ENCODE assay signal across 1 cellular context in the genomic region with DNA sequence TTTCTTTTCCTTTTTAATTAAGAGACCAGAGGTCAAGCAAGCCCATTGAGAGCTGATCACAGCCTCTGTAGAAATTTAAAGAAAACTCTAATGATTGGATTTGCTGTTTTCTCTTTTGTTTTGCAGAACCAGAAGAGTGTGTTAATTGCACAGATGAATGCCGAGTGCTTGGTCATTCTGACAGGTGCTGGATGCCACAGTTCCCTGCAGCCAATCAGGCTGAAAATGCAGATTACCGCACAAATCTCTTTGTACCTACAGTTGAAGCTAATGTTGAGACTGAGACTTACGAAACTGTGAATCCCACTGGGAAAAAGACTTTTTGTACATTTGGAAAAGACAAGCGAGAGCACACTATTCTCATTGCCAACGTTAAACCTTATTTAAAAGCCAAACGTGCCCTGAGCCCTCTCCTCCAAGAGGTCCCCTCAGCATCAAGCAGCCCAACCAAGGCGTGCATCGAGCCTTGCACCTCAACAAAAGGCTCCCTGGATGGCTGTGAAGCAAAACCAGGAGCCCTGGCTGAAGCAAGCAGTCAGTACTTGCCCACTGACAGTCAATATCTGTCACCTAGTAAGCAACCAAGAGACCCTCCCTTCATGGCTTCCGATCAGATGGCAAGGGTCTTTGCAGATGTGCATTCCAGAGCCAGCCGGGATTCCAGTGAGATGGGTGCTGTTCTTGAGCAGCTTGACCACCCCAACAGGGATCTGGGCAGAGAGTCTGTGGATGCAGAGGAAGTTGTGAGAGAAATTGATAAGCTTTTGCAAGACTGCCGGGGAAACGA.
TF ChIP-seq lines count a peak whose summit lies in the region.

No MANE protein-coding gene starts in this region.

TF ChIP-seq in H1, 55 proteins besides CTCF, POLR2A, EP300 and RAD21:
- TF ChIP-seq, protein P1, sequence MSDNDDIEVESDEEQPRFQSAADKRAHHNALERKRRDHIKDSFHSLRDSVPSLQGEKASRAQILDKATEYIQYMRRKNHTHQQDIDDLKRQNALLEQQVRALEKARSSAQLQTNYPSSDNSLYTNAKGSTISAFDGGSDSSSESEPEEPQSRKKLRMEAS (IDR thresholded peaks at IDR 0.05), result no peak
- TF ChIP-seq CBX5 (IDR thresholded peaks at IDR 0.05; ENCODE audit: low read depth, low read length) (no peak), E2F6 (IDR thresholded peaks at IDR 0.05) (no peak), SIX5 (IDR thresholded peaks at IDR 0.05; ENCODE audit: low read depth, low read length) (no peak), CBX8 (IDR thresholded peaks at IDR 0.05; ENCODE audit: borderline replicate concordance, low read depth, low read length) (no peak), SP1 (IDR thresholded peaks at IDR 0.05; ENCODE audit: low read depth, low read length) (no peak), KDM1A (IDR thresholded peaks at IDR 0.05; ENCODE audit: borderline replicate concordance, low read length) (no peak), YY1 (IDR thresholded peaks at IDR 0.05; ENCODE audit: low read depth, low read length) (no peak), NRF1 (IDR thresholded peaks at IDR 0.05; ENCODE audit: low read depth, low read length) (no peak), TCF12 (IDR thresholded peaks at IDR 0.05; ENCODE audit: low read depth, low read length) (no peak), SP4 (IDR thresholded peaks at IDR 0.05; ENCODE audit: low read length) (no peak), ZNF274 (IDR thresholded peaks at IDR 0.05; ENCODE audit: borderline replicate concordance, extremely low read depth, low read length) (no peak), SAP30 (IDR thresholded peaks at IDR 0.05; ENCODE audit: insufficient read depth, insufficient replicate concordance, low read length) (no peak), POLR2AphosphoS5 (IDR thresholded peaks at IDR 0.05; ENCODE audit: low read depth, low read length) (no peak), RXRA (IDR thresholded peaks at IDR 0.05; ENCODE audit: insufficient read depth, low read depth, low read length) (no peak)
- TF ChIP-seq, protein P2, sequence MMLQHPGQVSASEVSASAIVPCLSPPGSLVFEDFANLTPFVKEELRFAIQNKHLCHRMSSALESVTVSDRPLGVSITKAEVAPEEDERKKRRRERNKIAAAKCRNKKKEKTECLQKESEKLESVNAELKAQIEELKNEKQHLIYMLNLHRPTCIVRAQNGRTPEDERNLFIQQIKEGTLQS (IDR thresholded peaks at IDR 0.05; ENCODE audit: insufficient read depth, low read depth, low read length), result no peak
- TF ChIP-seq, protein P3, sequence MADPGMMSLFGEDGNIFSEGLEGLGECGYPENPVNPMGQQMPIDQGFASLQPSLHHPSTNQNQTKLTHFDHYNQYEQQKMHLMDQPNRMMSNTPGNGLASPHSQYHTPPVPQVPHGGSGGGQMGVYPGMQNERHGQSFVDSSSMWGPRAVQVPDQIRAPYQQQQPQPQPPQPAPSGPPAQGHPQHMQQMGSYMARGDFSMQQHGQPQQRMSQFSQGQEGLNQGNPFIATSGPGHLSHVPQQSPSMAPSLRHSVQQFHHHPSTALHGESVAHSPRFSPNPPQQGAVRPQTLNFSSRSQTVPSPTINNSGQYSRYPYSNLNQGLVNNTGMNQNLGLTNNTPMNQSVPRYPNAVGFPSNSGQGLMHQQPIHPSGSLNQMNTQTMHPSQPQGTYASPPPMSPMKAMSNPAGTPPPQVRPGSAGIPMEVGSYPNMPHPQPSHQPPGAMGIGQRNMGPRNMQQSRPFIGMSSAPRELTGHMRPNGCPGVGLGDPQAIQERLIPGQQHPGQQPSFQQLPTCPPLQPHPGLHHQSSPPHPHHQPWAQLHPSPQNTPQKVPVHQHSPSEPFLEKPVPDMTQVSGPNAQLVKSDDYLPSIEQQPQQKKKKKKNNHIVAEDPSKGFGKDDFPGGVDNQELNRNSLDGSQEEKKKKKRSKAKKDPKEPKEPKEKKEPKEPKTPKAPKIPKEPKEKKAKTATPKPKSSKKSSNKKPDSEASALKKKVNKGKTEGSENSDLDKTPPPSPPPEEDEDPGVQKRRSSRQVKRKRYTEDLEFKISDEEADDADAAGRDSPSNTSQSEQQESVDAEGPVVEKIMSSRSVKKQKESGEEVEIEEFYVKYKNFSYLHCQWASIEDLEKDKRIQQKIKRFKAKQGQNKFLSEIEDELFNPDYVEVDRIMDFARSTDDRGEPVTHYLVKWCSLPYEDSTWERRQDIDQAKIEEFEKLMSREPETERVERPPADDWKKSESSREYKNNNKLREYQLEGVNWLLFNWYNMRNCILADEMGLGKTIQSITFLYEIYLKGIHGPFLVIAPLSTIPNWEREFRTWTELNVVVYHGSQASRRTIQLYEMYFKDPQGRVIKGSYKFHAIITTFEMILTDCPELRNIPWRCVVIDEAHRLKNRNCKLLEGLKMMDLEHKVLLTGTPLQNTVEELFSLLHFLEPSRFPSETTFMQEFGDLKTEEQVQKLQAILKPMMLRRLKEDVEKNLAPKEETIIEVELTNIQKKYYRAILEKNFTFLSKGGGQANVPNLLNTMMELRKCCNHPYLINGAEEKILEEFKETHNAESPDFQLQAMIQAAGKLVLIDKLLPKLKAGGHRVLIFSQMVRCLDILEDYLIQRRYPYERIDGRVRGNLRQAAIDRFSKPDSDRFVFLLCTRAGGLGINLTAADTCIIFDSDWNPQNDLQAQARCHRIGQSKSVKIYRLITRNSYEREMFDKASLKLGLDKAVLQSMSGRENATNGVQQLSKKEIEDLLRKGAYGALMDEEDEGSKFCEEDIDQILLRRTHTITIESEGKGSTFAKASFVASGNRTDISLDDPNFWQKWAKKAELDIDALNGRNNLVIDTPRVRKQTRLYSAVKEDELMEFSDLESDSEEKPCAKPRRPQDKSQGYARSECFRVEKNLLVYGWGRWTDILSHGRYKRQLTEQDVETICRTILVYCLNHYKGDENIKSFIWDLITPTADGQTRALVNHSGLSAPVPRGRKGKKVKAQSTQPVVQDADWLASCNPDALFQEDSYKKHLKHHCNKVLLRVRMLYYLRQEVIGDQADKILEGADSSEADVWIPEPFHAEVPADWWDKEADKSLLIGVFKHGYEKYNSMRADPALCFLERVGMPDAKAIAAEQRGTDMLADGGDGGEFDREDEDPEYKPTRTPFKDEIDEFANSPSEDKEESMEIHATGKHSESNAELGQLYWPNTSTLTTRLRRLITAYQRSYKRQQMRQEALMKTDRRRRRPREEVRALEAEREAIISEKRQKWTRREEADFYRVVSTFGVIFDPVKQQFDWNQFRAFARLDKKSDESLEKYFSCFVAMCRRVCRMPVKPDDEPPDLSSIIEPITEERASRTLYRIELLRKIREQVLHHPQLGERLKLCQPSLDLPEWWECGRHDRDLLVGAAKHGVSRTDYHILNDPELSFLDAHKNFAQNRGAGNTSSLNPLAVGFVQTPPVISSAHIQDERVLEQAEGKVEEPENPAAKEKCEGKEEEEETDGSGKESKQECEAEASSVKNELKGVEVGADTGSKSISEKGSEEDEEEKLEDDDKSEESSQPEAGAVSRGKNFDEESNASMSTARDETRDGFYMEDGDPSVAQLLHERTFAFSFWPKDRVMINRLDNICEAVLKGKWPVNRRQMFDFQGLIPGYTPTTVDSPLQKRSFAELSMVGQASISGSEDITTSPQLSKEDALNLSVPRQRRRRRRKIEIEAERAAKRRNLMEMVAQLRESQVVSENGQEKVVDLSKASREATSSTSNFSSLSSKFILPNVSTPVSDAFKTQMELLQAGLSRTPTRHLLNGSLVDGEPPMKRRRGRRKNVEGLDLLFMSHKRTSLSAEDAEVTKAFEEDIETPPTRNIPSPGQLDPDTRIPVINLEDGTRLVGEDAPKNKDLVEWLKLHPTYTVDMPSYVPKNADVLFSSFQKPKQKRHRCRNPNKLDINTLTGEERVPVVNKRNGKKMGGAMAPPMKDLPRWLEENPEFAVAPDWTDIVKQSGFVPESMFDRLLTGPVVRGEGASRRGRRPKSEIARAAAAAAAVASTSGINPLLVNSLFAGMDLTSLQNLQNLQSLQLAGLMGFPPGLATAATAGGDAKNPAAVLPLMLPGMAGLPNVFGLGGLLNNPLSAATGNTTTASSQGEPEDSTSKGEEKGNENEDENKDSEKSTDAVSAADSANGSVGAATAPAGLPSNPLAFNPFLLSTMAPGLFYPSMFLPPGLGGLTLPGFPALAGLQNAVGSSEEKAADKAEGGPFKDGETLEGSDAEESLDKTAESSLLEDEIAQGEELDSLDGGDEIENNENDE (IDR thresholded peaks at IDR 0.05; ENCODE audit: insufficient replicate concordance, low read length), result no peak
